In the genomic region with DNA sequence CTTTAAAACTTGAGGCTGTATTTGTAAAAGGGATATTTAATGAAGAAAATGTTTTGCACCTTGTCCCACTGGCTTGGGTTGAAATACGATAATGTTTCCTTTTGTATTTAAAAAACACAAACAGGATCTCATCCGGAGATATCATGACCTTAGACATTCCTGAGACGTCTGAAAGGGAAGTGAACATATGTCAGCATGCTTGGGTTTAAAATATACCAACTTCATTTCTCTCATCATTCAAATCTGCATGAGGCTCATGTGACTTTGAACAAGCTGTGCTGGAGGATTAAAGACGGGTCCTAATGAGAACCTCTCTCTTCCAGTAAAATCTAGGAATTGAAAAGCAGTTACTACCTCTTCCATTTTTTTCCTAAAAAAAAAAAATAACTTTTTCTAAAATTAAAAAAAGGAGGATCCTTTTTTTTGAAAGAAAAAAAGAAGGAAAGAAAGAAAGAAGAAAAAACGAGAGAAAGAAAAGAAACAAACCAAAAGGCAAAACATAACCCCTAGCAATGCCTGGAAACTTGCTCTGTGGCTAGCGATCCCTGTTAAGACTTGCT, we compare ENCODE assay signal across 11 cellular contexts.
A peak's percentile ranks its signal among the peaks of the same experiment; 100 is the strongest.
DNase-seq lines count a peak whose midpoint lies in the region; ATAC-seq and TF ChIP-seq lines count a peak whose summit lies in the region.
"Had no signal": no experiment of that assay in that cellular context is flagged by ENCODE, and none has a peak within 500 bp of the region (broad histone marks: within the 10 kb centered on the region; RNA-seq: fewer than 3 reads in every experiment).

No MANE protein-coding gene starts in this region.

- intact Hi-C loops in colonic mucosa (cut with DNase I) (no loop called here), thyroid gland (cut with DNase I) (no loop called here)

- no peak for TF ChIP-seq POLR2A in thyroid gland (IDR thresholded peaks at IDR 0.05)

- peak overlapping the region; percentile 36 for H3K27ac ChIP-seq in colonic mucosa
- peak overlapping the region; percentile 15 to 57 for H3K27ac ChIP-seq in mucosa of rectum (ENCODE audit: low read depth in 2 of 2, low read length in 2 of 2)
- H3K27ac ChIP-seq in thyroid gland = peak overlapping the region; percentile 49 to 79 (median 75)

- H3K4me1 ChIP-seq in colonic mucosa (no peaks in the 10 kb centered on the region), mucosa of rectum (ENCODE audit: control insufficient read depth in 2 of 2, insufficient read depth in 2 of 2, low read length in 2 of 2) (peaks cover 0 to 5% of the 10 kb centered on the region in 2 donors), thyroid gland (peaks cover 49 to 52% of the 10 kb centered on the region in 2 donors)

- H3K9ac ChIP-seq in colonic mucosa (ENCODE audit: low read depth in 2 of 2, low read length in 2 of 2) (no peak overlapping the region), mucosa of rectum (ENCODE audit: low read depth in 1 of 2, low read length in 2 of 2) (no peak overlapping the region)

- H3K27me3 ChIP-seq in colonic mucosa = no peaks in the 10 kb centered on the region
- no peaks in the 10 kb centered on the region for H3K27me3 ChIP-seq in mucosa of rectum (ENCODE audit: control insufficient read depth in 2 of 2, insufficient read depth in 2 of 2, low read length in 2 of 2)
- no peaks in the 10 kb centered on the region for H3K27me3 ChIP-seq in thyroid gland

- no peaks in the 10 kb centered on the region for H3K36me3 ChIP-seq in colonic mucosa
- H3K36me3 ChIP-seq in mucosa of rectum (ENCODE audit: control insufficient read depth in 2 of 2, insufficient read depth in 2 of 2, low read length in 2 of 2) = no peaks in the 10 kb centered on the region
- H3K36me3 ChIP-seq in thyroid gland = no peaks in the 10 kb centered on the region

- H3K4me3 ChIP-seq in colonic mucosa (no peak overlapping the region), mucosa of rectum (ENCODE audit: low read length in 2 of 2) (no peak overlapping the region), thyroid gland (replicated peaks in 1 of 3) (no peak overlapping the region)

- WGBS in thyroid gland, 2 donors = 49 to 54% methylated on average over 6 of the region's 6 CpGs

- no peak for ATAC-seq in HG02938 (IDR thresholded peaks at IDR 0.05; ENCODE audit: unreplicated experiment)
- ATAC-seq: stimulated activated naive CD8-positive, alpha-beta T cell treated with anti-CD3 and anti-CD28 coated beads, Interleukin-15, Interleukin-2, amounts not matched to agents 100 U/mL and 50 U/mL, for 24 hours had no signal

- H3K9me3 ChIP-seq in colonic mucosa = no peaks in the 10 kb centered on the region
- no peaks in the 10 kb centered on the region for H3K9me3 ChIP-seq in mucosa of rectum (ENCODE audit: control insufficient read depth in 2 of 2, low read length in 2 of 2)
- H3K9me3 ChIP-seq in thyroid gland = no peaks in the 10 kb centered on the region

- TF ChIP-seq CTCF in colonic mucosa (IDR thresholded peaks at IDR 0.05) = no peak
- no peak for TF ChIP-seq CTCF in thyroid gland (IDR thresholded peaks at IDR 0.05)

- DNase-seq in NCI-H524 treated with DMSO at 0.1 percent for 48 hours (lab: John Stamatoyannopoulos, UW) (peak; percentile 27), colonic mucosa (peak; percentile 4), thyroid gland (no peak), retina (no peak)
- DNase-seq in activated CD4-positive, alpha-beta T cell treated with anti-CD3 and anti-CD28 coated beads, Interleukin-2, amount 50 U/mL, for 1 hour = no peak
- DNase-seq: DMS153; mesendoderm; NCI-H2029; stimulated activated naive CD8-positive, alpha-beta T cell treated with anti-CD3 and anti-CD28 coated beads, Interleukin-15, Interleukin-2, amounts not matched to agents 100 U/mL and 50 U/mL, for 24 hours had no signal

Comparison
In these comparisons a context has a peak if more than half of its experiments do, and no peak if none do; other contexts are left out.
1. DNase-seq: peak in NCI-H524 treated with DMSO at 0.1 percent for 48 hours (single experiment) and colonic mucosa (single experiment); none in thyroid gland (0 of 2), activated CD4-positive, alpha-beta T cell treated with anti-CD3 and anti-CD28 coated beads, Interleukin-2, amount 50 U/mL, for 1 hour (single experiment) and retina (single experiment).
2. Peak in every context shown above with its lines, with median percentiles within 50 percentile points of each other: H3K27ac ChIP-seq.